Comparison of ENCODE assay signal across 8 cellular contexts in genomic region chr19:42268142-42268703, GRCh38. TPM values are rescaled to one million over a fixed set of nuclear protein-coding genes. Genes with fewer than 3 reads are reported as not detected.
DNase-seq lines count a peak whose midpoint lies in the region; ATAC-seq and TF ChIP-seq lines count a peak whose summit lies in the region.

No MANE protein-coding gene starts in this region.

- no peak overlapping the region for H3K27ac Mint-ChIP-seq in endothelial cell (ENCODE audit: unreplicated experiment)

- peaks cover 6% of the 10 kb centered on the region for H3K36me3 Mint-ChIP-seq in endothelial cell (ENCODE audit: low read depth, unreplicated experiment)

- peak; percentile 96 for DNase-seq in COLO829 (ENCODE audit: low spot score)
- DNase-seq in HT-29 (ENCODE audit: low spot score): peak; percentile 100
- peak; percentile 99 for DNase-seq in NK-92 treated with Interleukin-12 subunit alpha and Interleukin-12 subunit beta, amount 100 ng/mL, for 24 hours (lab: John Stamatoyannopoulos, UW)
- peak; percentile 91 to 96 (median 95) for DNase-seq in activated CD8-positive, alpha-beta memory T cell treated with anti-CD3 and anti-CD28 coated beads for 48 hours (ENCODE audit: low read depth in 2 of 3, low spot score in 2 of 3)
- peak; percentile 97 for DNase-seq in endothelial cell (ENCODE audit: low spot score)
- DNase-seq in mesenteric fat pad (ENCODE audit: low spot score): peak; percentile 98
- peak; percentile 95 for DNase-seq in stimulated activated CD8-positive, alpha-beta memory T cell treated with anti-CD3 and anti-CD28 coated beads, Interleukin-15, amount 100 ng/mL, for 1 hour (ENCODE audit: low read depth)

- peaks cover 2% of the 10 kb centered on the region for H3K27me3 Mint-ChIP-seq in endothelial cell (ENCODE audit: unreplicated experiment)

- peak; percentile 46 for ATAC-seq in GM21367 (IDR thresholded peaks at IDR 0.05; ENCODE audit: unreplicated experiment)

- H3K4me1 Mint-ChIP-seq in endothelial cell (ENCODE audit: unreplicated experiment): peaks cover 28% of the 10 kb centered on the region

- H3K9me3 Mint-ChIP-seq in endothelial cell (ENCODE audit: unreplicated experiment): no peaks in the 10 kb centered on the region

- H3K4me3 Mint-ChIP-seq in endothelial cell (ENCODE audit: unreplicated experiment): no peak overlapping the region

- no peak for TF ChIP-seq CTCF in endothelial cell (IDR thresholded peaks at IDR 0.05; ENCODE audit: unreplicated experiment)

RNA-seq across cellular contexts. Expression of gene CIC, which starts 0.8 kb away (rescaled TPM):
- total RNA-seq in HT-29 (2014; rRNA removed; shearing (Covaris generic)): 42.1 and 55.5 TPM in 2 replicates
- total RNA-seq in endothelial cell (ENCODE audit: unreplicated experiment) (85.7 TPM), mesenteric fat pad (57.9 TPM)

RNA-seq across cellular contexts. Expression of gene ERF, which starts 13.3 kb away (rescaled TPM):
- total RNA-seq in HT-29 (2014; rRNA removed; shearing (Covaris generic)): 157 and 160 TPM in 2 replicates
- total RNA-seq in endothelial cell (ENCODE audit: unreplicated experiment) (109 TPM), mesenteric fat pad (55.5 TPM)

RNA-seq across cellular contexts. Expression of gene GSK3A, which starts 25.8 kb away (rescaled TPM):
- total RNA-seq in HT-29 (2014; rRNA removed; shearing (Covaris generic)): 41.4 and 43.8 TPM in 2 replicates
- 54.4 TPM for total RNA-seq in endothelial cell (ENCODE audit: unreplicated experiment)
- 36.0 TPM for total RNA-seq in mesenteric fat pad

RNA-seq across cellular contexts. Expression of gene PRR19, which starts 33.7 kb away (rescaled TPM):
- total RNA-seq in HT-29 (2014; rRNA removed; shearing (Covaris generic)): 4.4 and 4.7 TPM in 2 replicates
- total RNA-seq in endothelial cell (ENCODE audit: unreplicated experiment) (1.1 TPM), mesenteric fat pad (not detected)

RNA-seq across cellular contexts. Expression of gene PAFAH1B3, which starts 34.2 kb away (rescaled TPM):
- 286 and 326 TPM in 2 replicates for total RNA-seq in HT-29 (2014; rRNA removed; shearing (Covaris generic))
- total RNA-seq in endothelial cell (ENCODE audit: unreplicated experiment) (61.4 TPM), mesenteric fat pad (5.2 TPM)

Comparison
In these comparisons a context has a peak if more than half of its experiments do, and no peak if none do; other contexts are left out.
1. Peak in every context shown above with its lines: DNase-seq and ATAC-seq.